In the genomic region with DNA sequence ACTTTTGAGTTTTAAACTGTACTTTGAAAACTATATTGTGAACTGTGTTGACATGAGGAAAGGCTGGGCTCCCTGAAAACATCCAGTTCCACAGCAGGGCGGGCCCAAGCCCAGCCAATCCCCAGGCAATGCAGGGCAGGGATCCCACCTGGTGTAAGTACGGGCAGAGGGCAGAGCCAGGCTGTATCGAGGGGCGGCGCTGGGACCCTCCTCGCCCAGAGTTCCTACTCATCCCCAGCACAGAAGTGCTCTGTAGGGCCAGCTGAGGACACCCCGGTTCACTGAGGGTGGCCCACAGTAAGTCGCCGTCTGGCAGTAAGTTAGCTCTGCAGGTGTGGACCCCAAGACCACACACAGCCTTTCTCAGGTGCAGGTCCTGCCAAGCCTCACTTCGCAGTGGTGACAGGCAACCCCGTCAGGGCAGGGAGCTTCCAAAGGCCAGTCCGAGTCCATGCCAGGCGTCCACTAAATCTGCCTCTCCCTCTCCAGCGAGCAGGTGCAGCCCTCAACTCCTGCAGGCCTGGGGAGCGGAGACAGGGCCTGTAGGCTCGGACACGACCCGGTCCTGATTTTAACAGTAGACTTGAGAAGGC, we compare ENCODE assay signal across 8 cellular contexts. TPM values are rescaled to one million over a fixed set of nuclear protein-coding genes. Genes with fewer than 3 reads are reported as not detected.
A peak's percentile ranks its signal among the peaks of the same experiment; 100 is the strongest.
DNase-seq lines count a peak whose midpoint lies in the region; ATAC-seq, FAIRE-seq and TF ChIP-seq lines count a peak whose summit lies in the region.

No MANE protein-coding gene starts in this region.

- H3K9ac ChIP-seq in PC-3 (ENCODE audit: low read length) = peak overlapping the region; percentile 65; the same call in 1 of the 2 replicates

- no peak for FAIRE-seq in HTR-8/SVneo (lab: Jason Lieb, UNC)

- 0 out of 2 replicates have a peak, but pooled peaks cover 5% of the 10 kb centered on the region for H4K20me1 ChIP-seq in PC-3 (ENCODE audit: low read length)

- H3K36me3 ChIP-seq in PC-3 (ENCODE audit: low read depth, low read length) (no peaks in the 10 kb centered on the region), psoas muscle (ENCODE audit: insufficient read depth in 1 of 2, low read depth in 1 of 2) (no peaks in the 10 kb centered on the region)

- CTCF ChIA-PET in PC-3 (lab: Charles Lee) = no interaction called here

- no peak for DNase-seq in GM12864 (ENCODE audit: low read depth)
- DNase-seq in PC-3 = no peak
- no peak for DNase-seq in epithelial cell of esophagus (ENCODE audit: low read depth)
- DNase-seq in psoas muscle = peak in 1 of 2 donors; percentile 49
- DNase-seq in NCI-H345 (lab: John Stamatoyannopoulos, UW) = no peak
- DNase-seq in HTR-8/SVneo (ENCODE audit: insufficient read length, low spot score) = no peak

- no peak for ATAC-seq in PC-3
- no peak for ATAC-seq in psoas muscle
- ATAC-seq in GM21423 (IDR thresholded peaks at IDR 0.05; ENCODE audit: unreplicated experiment) = no peak
- ATAC-seq in GM18907 (IDR thresholded peaks at IDR 0.05; ENCODE audit: unreplicated experiment) = no peak

- H3K27me3 ChIP-seq in PC-3 (ENCODE audit: low read length) (no peaks in the 10 kb centered on the region), psoas muscle (ENCODE audit: insufficient read depth in 3 of 3, low read length in 2 of 3) (no peaks in the 10 kb centered on the region)

- H3K9me3 ChIP-seq in PC-3 (ENCODE audit: low read length) = no peaks in the 10 kb centered on the region
- H3K9me3 ChIP-seq in psoas muscle = no peaks in the 10 kb centered on the region

- no peak overlapping the region for H2AFZ ChIP-seq in PC-3 (ENCODE audit: low read length)

- H3K27ac ChIP-seq in PC-3 (ENCODE audit: low read length) (no peak overlapping the region), psoas muscle (peak overlapping the region; percentile 88)

- H3K9me2 ChIP-seq in PC-3 (replicated peaks; ENCODE audit: low read length) = no peaks in the 10 kb centered on the region

- TF ChIP-seq CTCF in GM12864 (IDR thresholded peaks at IDR 0.05; ENCODE audit: low read depth, low read length, missing control alignments) (no peak), PC-3 (conservative IDR thresholded peaks at IDR 0.05; ENCODE audit: low read depth, low read length) (no peak), epithelial cell of esophagus (IDR thresholded peaks at IDR 0.05; ENCODE audit: insufficient read depth, low read depth, low read length, missing control alignments) (no peak), psoas muscle (IDR thresholded peaks at IDR 0.05) (no peak)

- BruUV-seq in PC-3 (replicated peaks; lab: Mats Ljungman, UMichigan) = no TSS peak

- peak overlapping the region; percentile 88 for H3K4me2 ChIP-seq in PC-3 (ENCODE audit: low read length)

- H3K4me1 ChIP-seq in PC-3 (ENCODE audit: insufficient read depth, low read length) (peaks cover 26% of the 10 kb centered on the region), psoas muscle (peaks cover 7% of the 10 kb centered on the region)

- no peaks in the 10 kb centered on the region for H3F3A ChIP-seq in PC-3 (ENCODE audit: low read length, unreplicated experiment)

- peak overlapping the region; percentile 90 for H3K4me3 ChIP-seq in GM12864 (ENCODE audit: low read depth, low read length)
- H3K4me3 ChIP-seq in PC-3 (ENCODE audit: low read length) = peak overlapping the region; percentile 80
- peak overlapping the region; percentile 83 for H3K4me3 ChIP-seq in epithelial cell of esophagus (ENCODE audit: low read length)
- peak overlapping the region; percentile 75 for H3K4me3 ChIP-seq in psoas muscle

- POLR2A ChIA-PET in PC-3 (lab: Charles Lee; ENCODE audit: unreplicated experiment) = interaction anchor here (0.5 kb wide), 1 partner anchor 271 kb away, joined by 4 read pairs; no protein-coding TSS in a partner anchor

- WGBS in psoas muscle, 3 donors = 76 to 88% (median 85%) methylated on average over 18 of the region's 18 CpGs

- intact Hi-C loops in PC-3 (cut with micrococcal nuclease) (loop anchor here (10.0 kb wide), 1 partner anchor 48 kb away; a partner anchor contains a TSS), psoas muscle (cut with DNase I) (no loop called here)

- H3K79me2 ChIP-seq in PC-3 (ENCODE audit: low read length) = peaks cover 41% of the 10 kb centered on the region

RNA-seq across cellular contexts. Expression of a gene that starts 6.4 kb away (rescaled TPM):
- total RNA-seq in PC-3 (2014; rRNA removed) = 58.6 and 79.7 TPM in 2 replicates
- total RNA-seq in psoas muscle = 1 to 10 TPM in 1 of 4 donors, under 1 TPM in 2, not detected in 1; 0.78 to 1.2 (median 0.84) TPM
- polyA plus RNA-seq in psoas muscle = 1 to 10 TPM in 1 of 3 donors, under 1 TPM in 2; 0.65 to 1.4 (median 1.00) TPM

RNA-seq across cellular contexts. Expression of a gene that starts 6.6 kb away (rescaled TPM):
- total RNA-seq in PC-3 (2014; rRNA removed) (1.4 and 2.4 TPM in 2 replicates), psoas muscle (under 1 TPM in 2 of 4 donors, not detected in 2; 0.25 to 0.27 TPM)
- polyA plus RNA-seq in psoas muscle = under 1 TPM; 0.04 to 0.12 (median 0.09) TPM

RNA-seq across cellular contexts. Expression of a gene that starts 9.1 kb away (rescaled TPM):
- total RNA-seq in PC-3 (2014; rRNA removed) = 41.4 and 52.4 TPM in 2 replicates
- 10 to 100 TPM; 19.8 to 31.2 (median 25.0) TPM for total RNA-seq in psoas muscle
- polyA plus RNA-seq in psoas muscle = 10 to 100 TPM; 11.7 to 19.5 (median 13.5) TPM

RNA-seq across cellular contexts. Expression of a gene that starts 29.8 kb away (rescaled TPM):
- total RNA-seq in PC-3 (2014; rRNA removed) (1.0 and 1.5 TPM in 2 replicates), psoas muscle (under 1 TPM; 0.30 to 0.84 (median 0.55) TPM)
- polyA plus RNA-seq in psoas muscle = under 1 TPM in 2 of 3 donors, not detected in 1; 0.39 to 0.61 TPM

RNA-seq across cellular contexts. Expression of a gene that starts 31.8 kb away (rescaled TPM):
- 128 and 167 TPM in 2 replicates for total RNA-seq in PC-3 (2014; rRNA removed)
- 10 to 100 TPM; 43.6 to 74.7 (median 53.9) TPM for total RNA-seq in psoas muscle
- polyA plus RNA-seq in psoas muscle = 10 to 100 TPM; 53.9 to 76.2 (median 66.3) TPM

Comparison
In these comparisons a context has a peak if more than half of its experiments do, and no peak if none do; other contexts are left out.
1. RNA of a gene that starts 6.4 kb away (total RNA-seq): 58.6 to 79.7 TPM in PC-3; 0.78 to 1.2 TPM in psoas muscle; every median in the first group is over 10 times any median in the second.
2. Peak in every context shown above with its lines, with median percentiles within 50 percentile points of each other: H3K4me3 ChIP-seq.